ENCODE assay signal across 8 cellular contexts in genomic region chr6:27478706-27479318, GRCh38. TPM values are rescaled to one million over a fixed set of nuclear protein-coding genes. Genes with fewer than 3 reads are reported as not detected.
DNase-seq lines count a peak whose midpoint lies in the region; ATAC-seq and TF ChIP-seq lines count a peak whose summit lies in the region.

No MANE protein-coding gene starts in this region.

- no peaks in the 10 kb centered on the region for H3K9me3 ChIP-seq in CD8-positive, alpha-beta T cell (ENCODE audit: low read length)

- no peaks in the 10 kb centered on the region for H3K9me3 Mint-ChIP-seq in CD8-positive, alpha-beta T cell
- no peaks in the 10 kb centered on the region for H3K9me3 Mint-ChIP-seq in activated CD8-positive, alpha-beta memory T cell treated with anti-CD3 and anti-CD28 coated beads, Interleukin-2, amount 10 ng/mL, durations not matched to agents 7 days and 5 days (ENCODE audit: low read depth)
- no peaks in the 10 kb centered on the region for H3K9me3 Mint-ChIP-seq in endothelial cell (ENCODE audit: unreplicated experiment)
- H3K9me3 Mint-ChIP-seq in mesothelial cell of epicardium, result no peaks in the 10 kb centered on the region

- peak; percentile 79 to 93 (median 85) for DNase-seq in CD8-positive, alpha-beta T cell
- DNase-seq in GM20000 (ENCODE audit: low spot score) (peak; percentile 60), HPDE6-E6E7 (ENCODE audit: extremely low spot score) (peak; percentile 60), NK-92 (lab: John Stamatoyannopoulos, UW; ENCODE audit: unreplicated experiment) (peak; percentile 25), endothelial cell (ENCODE audit: low spot score) (peak; percentile 73), mesothelial cell of epicardium (ENCODE audit: low spot score in 2 of 2, unreplicated experiment in 2 of 2) (peak; percentile 62 to 90)
- peak; percentile 94 for DNase-seq in activated CD8-positive, alpha-beta memory T cell treated with anti-CD3 and anti-CD28 coated beads, Interleukin-2, amount 10 ng/mL, durations not matched to agents 7 days and 5 days
- peak; percentile 68 to 74 for DNase-seq in stimulated activated CD8-positive, alpha-beta memory T cell treated with anti-CD3 and anti-CD28 coated beads, Interleukin-15, amount 100 ng/mL, for 48 hours (ENCODE audit: low read depth in 2 of 2)

- H3K36me3 ChIP-seq in CD8-positive, alpha-beta T cell (ENCODE audit: insufficient read depth, low read length), result no peaks in the 10 kb centered on the region

- POLR2A ChIA-PET in CD8-positive, alpha-beta T cell (lab: Charles Lee), result interaction anchor here (0.6 to 2.8 kb wide), 50 partner anchors 9 to 1486 kb away, joined by 3 to 26 read pairs (median 5); partner anchors contain the start of gene ZNF391

- H3K27ac ChIP-seq in CD8-positive, alpha-beta T cell (ENCODE audit: low read depth, low read length), result peak overlapping the region; percentile 96

- no peaks in the 10 kb centered on the region for H3K36me3 Mint-ChIP-seq in CD8-positive, alpha-beta T cell
- H3K36me3 Mint-ChIP-seq in activated CD8-positive, alpha-beta memory T cell treated with anti-CD3 and anti-CD28 coated beads, Interleukin-2, amount 10 ng/mL, durations not matched to agents 7 days and 5 days, result peaks cover 1% of the 10 kb centered on the region
- H3K36me3 Mint-ChIP-seq in endothelial cell (ENCODE audit: low read depth, unreplicated experiment), result no peaks in the 10 kb centered on the region
- H3K36me3 Mint-ChIP-seq in mesothelial cell of epicardium, result no peaks in the 10 kb centered on the region

- CTCF ChIA-PET in CD8-positive, alpha-beta T cell (lab: Charles Lee), result interaction anchor here (0.6 to 1.7 kb wide), 11 partner anchors 21 to 1248 kb away, joined by 3 to 11 read pairs (median 4); a partner anchor contains a TSS
- CTCF ChIA-PET in activated CD8-positive, alpha-beta memory T cell treated with anti-CD3 and anti-CD28 coated beads, Interleukin-2, amount 10 ng/mL, durations not matched to agents 7 days and 5 days (lab: Charles Lee), result interaction anchor here (1.1 to 1.9 kb wide), 6 partner anchors 18 to 417 kb away, joined by 3 to 8 read pairs (median 4); no protein-coding TSS in a partner anchor

- no peaks in the 10 kb centered on the region for H3K27me3 ChIP-seq in CD8-positive, alpha-beta T cell (ENCODE audit: insufficient read depth, low read length)

- peaks cover 9% of the 10 kb centered on the region for H3K4me1 Mint-ChIP-seq in CD8-positive, alpha-beta T cell (ENCODE audit: low read depth)
- H3K4me1 Mint-ChIP-seq in activated CD8-positive, alpha-beta memory T cell treated with anti-CD3 and anti-CD28 coated beads, Interleukin-2, amount 10 ng/mL, durations not matched to agents 7 days and 5 days, result peaks cover 14% of the 10 kb centered on the region
- H3K4me1 Mint-ChIP-seq in endothelial cell (ENCODE audit: unreplicated experiment) (peaks cover 7% of the 10 kb centered on the region), mesothelial cell of epicardium (no peaks in the 10 kb centered on the region)

- H3K27me3 Mint-ChIP-seq in CD8-positive, alpha-beta T cell (ENCODE audit: low read depth), result no peaks in the 10 kb centered on the region
- no peaks in the 10 kb centered on the region for H3K27me3 Mint-ChIP-seq in activated CD8-positive, alpha-beta memory T cell treated with anti-CD3 and anti-CD28 coated beads, Interleukin-2, amount 10 ng/mL, durations not matched to agents 7 days and 5 days
- H3K27me3 Mint-ChIP-seq in endothelial cell (ENCODE audit: unreplicated experiment) (no peaks in the 10 kb centered on the region), mesothelial cell of epicardium (ENCODE audit: low read depth) (no peaks in the 10 kb centered on the region)

- intact Hi-C loops in CD8-positive, alpha-beta T cell (cut with DNase I, micrococcal nuclease), result loop anchor here (1.0 to 10.0 kb wide), 21 partner anchors 24 to 1463 kb away; partner anchors contain the start of genes ZNF165 (in 1 of the 2) and ZSCAN31 (in 1 of the 2)

- peaks cover 13% of the 10 kb centered on the region for H3K4me1 ChIP-seq in CD8-positive, alpha-beta T cell (ENCODE audit: insufficient read depth, low read length)

- H3K27ac Mint-ChIP-seq in CD8-positive, alpha-beta T cell, result no peak overlapping the region
- H3K27ac Mint-ChIP-seq in activated CD8-positive, alpha-beta memory T cell treated with anti-CD3 and anti-CD28 coated beads, Interleukin-2, amount 10 ng/mL, durations not matched to agents 7 days and 5 days, result no peak overlapping the region
- H3K27ac Mint-ChIP-seq in endothelial cell (ENCODE audit: unreplicated experiment) (no peak overlapping the region), mesothelial cell of epicardium (no peak overlapping the region)

- peak overlapping the region; percentile 79 for H3K4me3 ChIP-seq in CD8-positive, alpha-beta T cell (ENCODE audit: low read depth, low read length)

- H3K4me3 Mint-ChIP-seq in CD8-positive, alpha-beta T cell, result no peak overlapping the region
- H3K4me3 Mint-ChIP-seq in activated CD8-positive, alpha-beta memory T cell treated with anti-CD3 and anti-CD28 coated beads, Interleukin-2, amount 10 ng/mL, durations not matched to agents 7 days and 5 days, result no peak overlapping the region
- H3K4me3 Mint-ChIP-seq in endothelial cell (ENCODE audit: unreplicated experiment) (no peak overlapping the region), mesothelial cell of epicardium (no peak overlapping the region)

- ATAC-seq in CD8-positive, alpha-beta T cell, result peak; percentile 56
- peak; percentile 81 for ATAC-seq in activated CD8-positive, alpha-beta memory T cell treated with anti-CD3 and anti-CD28 coated beads, Interleukin-2, amount 10 ng/mL, durations not matched to agents 7 days and 5 days

- no peak for TF ChIP-seq CTCF in CD8-positive, alpha-beta T cell (IDR thresholded peaks at IDR 0.05)
- TF ChIP-seq CTCF in GM20000 (IDR thresholded peaks at IDR 0.05; ENCODE audit: extremely low read depth, missing control alignments), result no peak
- TF ChIP-seq CTCF in endothelial cell (IDR thresholded peaks at IDR 0.05; ENCODE audit: unreplicated experiment), result no peak
- no peak for TF ChIP-seq CTCF in mesothelial cell of epicardium (IDR thresholded peaks at IDR 0.05; ENCODE audit: unreplicated experiment)

RNA-seq across cellular contexts. Expression of gene ZNF184, which starts 5.9 kb away (rescaled TPM):
- total RNA-seq in CD8-positive, alpha-beta T cell, result 10 to 100 TPM; 31.8 to 32.9 TPM
- total RNA-seq in activated CD8-positive, alpha-beta memory T cell treated with anti-CD3 and anti-CD28 coated beads, Interleukin-2, amount 10 ng/mL, durations not matched to agents 7 days and 5 days, result 10 to 100 TPM; 12.4 to 12.9 TPM
- total RNA-seq in endothelial cell (ENCODE audit: unreplicated experiment) (12.6 TPM), mesothelial cell of epicardium (14.3 to 15.9 TPM (median 15.1 TPM) in 3 replicates)

Comparison
In these comparisons a context has a peak if more than half of its experiments do, and no peak if none do; other contexts are left out.
1. Peak in every context shown above with its lines: DNase-seq, ATAC-seq, H3K4me3 ChIP-seq and H3K27ac ChIP-seq.
2. DNase-seq: peak in every context shown above with its lines; median percentile 94 in activated CD8-positive, alpha-beta memory T cell treated with anti-CD3 and anti-CD28 coated beads, Interleukin-2, amount 10 ng/mL, durations not matched to agents 7 days and 5 days; 85 in CD8-positive, alpha-beta T cell; 76 in mesothelial cell of epicardium; 73 in endothelial cell; 71 in stimulated activated CD8-positive, alpha-beta memory T cell treated with anti-CD3 and anti-CD28 coated beads, Interleukin-15, amount 100 ng/mL, for 48 hours; 60 in GM20000; 60 in HPDE6-E6E7; 25 in NK-92.